ENCODE assay signal across 8 cellular contexts in the genomic region with DNA sequence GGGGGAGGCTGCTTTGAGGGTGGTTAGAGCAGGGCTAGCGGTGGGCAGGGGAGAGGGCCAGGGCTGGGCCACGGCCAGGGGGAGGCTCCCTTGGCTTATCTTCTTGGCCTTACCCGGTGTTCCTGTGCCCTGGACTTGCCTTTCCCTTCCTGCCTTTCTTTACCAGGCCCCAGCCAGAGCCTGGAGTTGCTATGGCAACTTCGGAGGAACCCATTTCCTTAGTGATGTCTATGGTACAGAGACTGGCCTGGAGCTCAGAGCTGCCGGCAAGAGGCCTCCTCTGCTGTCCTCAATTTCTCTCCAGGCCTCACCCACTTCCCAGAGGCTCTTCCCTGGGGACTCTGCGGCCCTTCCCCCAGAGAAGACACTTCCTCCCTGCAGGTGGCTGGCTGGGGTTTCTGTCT. TPM values are rescaled to one million over a fixed set of nuclear protein-coding genes. Genes with fewer than 3 reads are reported as not detected.
A peak's percentile ranks its signal among the peaks of the same experiment; 100 is the strongest.
DNase-seq lines count a peak whose midpoint lies in the region; ATAC-seq and TF ChIP-seq lines count a peak whose summit lies in the region.

No MANE protein-coding gene starts in this region.

- peaks cover 11 to 59% (median 42%) of the 10 kb centered on the region in 10 experiments; a peak in 18 of 20 replicates for H3K4me1 ChIP-seq in BLaER1 treated with 17β-estradiol and CSF1 and Interleukin-3, amounts not matched to agents 10 nM and 100 nM
- no peaks in the 10 kb centered on the region for H3K4me1 ChIP-seq in prostate gland (replicated peaks)

- no peak overlapping the region for H3K4me3 ChIP-seq in BLaER1 treated with 17β-estradiol and CSF1 and Interleukin-3, amounts not matched to agents 10 nM and 100 nM
- H3K4me3 ChIP-seq in prostate gland: no peak overlapping the region

- CTCF ChIA-PET in activated CD4-positive, alpha-beta memory T cell treated with anti-CD3 and anti-CD28 coated beads, Interleukin-2, amount 10 ng/mL, durations not matched to agents 7 days and 5 days (lab: Charles Lee): no interaction called here

- POLR2A ChIA-PET in activated CD4-positive, alpha-beta memory T cell treated with anti-CD3 and anti-CD28 coated beads, Interleukin-2, amount 10 ng/mL, durations not matched to agents 7 days and 5 days (lab: Charles Lee): no interaction called here

- H3K9me3 ChIP-seq in BLaER1 treated with 17β-estradiol and CSF1 and Interleukin-3, amounts not matched to agents 10 nM and 100 nM (replicated peaks in 1 of 11): no peaks in the 10 kb centered on the region
- H3K9me3 ChIP-seq in prostate gland: no peaks in the 10 kb centered on the region

- DNase-seq in NCI-H2171 (lab: John Stamatoyannopoulos, UW) (peak; percentile 27), dedifferentiated amniotic fluid mesenchymal stem cell (ENCODE audit: extremely low spot score) (peak; percentile 54), myocyte (ENCODE audit: low read depth) (peak; percentile 57), prostate gland (ENCODE audit: low spot score) (no peak), T-helper 2 cell (no peak)
- no peak for DNase-seq in activated CD4-positive, alpha-beta memory T cell treated with anti-CD3 and anti-CD28 coated beads, Interleukin-2, amount 10 ng/mL, durations not matched to agents 7 days and 5 days

- no peak for TF ChIP-seq POLR2A in prostate gland (IDR thresholded peaks at IDR 0.05)

- H4K20me1 ChIP-seq in BLaER1 treated with 17β-estradiol and CSF1 and Interleukin-3, amounts not matched to agents 10 nM and 100 nM: peaks cover 0 to 33% (median 18%) of the 10 kb centered on the region in 11 experiments; a peak in 16 of 22 replicates

- TF ChIP-seq CTCF in prostate gland (IDR thresholded peaks at IDR 0.05): no peak

- no peaks in the 10 kb centered on the region for H3K9me3 Mint-ChIP-seq in activated CD4-positive, alpha-beta memory T cell treated with anti-CD3 and anti-CD28 coated beads, Interleukin-2, amount 10 ng/mL, durations not matched to agents 7 days and 5 days

- peaks cover 39 to 63% (median 47%) of the 10 kb centered on the region in 11 experiments for H3K27me3 ChIP-seq in BLaER1 treated with 17β-estradiol and CSF1 and Interleukin-3, amounts not matched to agents 10 nM and 100 nM
- H3K27me3 ChIP-seq in prostate gland (replicated peaks; ENCODE audit: insufficient read depth): no peaks in the 10 kb centered on the region

- no peak overlapping the region for H3K27ac Mint-ChIP-seq in activated CD4-positive, alpha-beta memory T cell treated with anti-CD3 and anti-CD28 coated beads, Interleukin-2, amount 10 ng/mL, durations not matched to agents 7 days and 5 days

- no peak overlapping the region for H3K27ac ChIP-seq in BLaER1 treated with 17β-estradiol and CSF1 and Interleukin-3, amounts not matched to agents 10 nM and 100 nM
- H3K27ac ChIP-seq in prostate gland: peak overlapping the region in 1 of 2 donors; percentile 57

- no peaks in the 10 kb centered on the region for H3K36me3 ChIP-seq in BLaER1 treated with 17β-estradiol and CSF1 and Interleukin-3, amounts not matched to agents 10 nM and 100 nM
- no peaks in the 10 kb centered on the region for H3K36me3 ChIP-seq in prostate gland

- H3K4me1 Mint-ChIP-seq in activated CD4-positive, alpha-beta memory T cell treated with anti-CD3 and anti-CD28 coated beads, Interleukin-2, amount 10 ng/mL, durations not matched to agents 7 days and 5 days: peaks cover 8% of the 10 kb centered on the region

- H3K36me3 Mint-ChIP-seq in activated CD4-positive, alpha-beta memory T cell treated with anti-CD3 and anti-CD28 coated beads, Interleukin-2, amount 10 ng/mL, durations not matched to agents 7 days and 5 days (ENCODE audit: low read depth): no peaks in the 10 kb centered on the region

- 36% methylated on average over 6 of the region's 6 CpGs for WGBS in prostate gland

- H3K9ac ChIP-seq in BLaER1 treated with 17β-estradiol and CSF1 and Interleukin-3, amounts not matched to agents 10 nM and 100 nM: peak overlapping the region in 3 of 11 experiments; percentile 10 to 18 (median 10); a peak in 1 of 22 replicates

- peak overlapping the region in 9 of 11 experiments; percentile 39 to 80 (median 73); a peak in 17 of 22 replicates for H3K4me2 ChIP-seq in BLaER1 treated with 17β-estradiol and CSF1 and Interleukin-3, amounts not matched to agents 10 nM and 100 nM

- ATAC-seq in HG03460 (IDR thresholded peaks at IDR 0.05; ENCODE audit: unreplicated experiment): no peak

- intact Hi-C loops in prostate gland (cut with DNase I): no loop called here

- H3K4me3 Mint-ChIP-seq in activated CD4-positive, alpha-beta memory T cell treated with anti-CD3 and anti-CD28 coated beads, Interleukin-2, amount 10 ng/mL, durations not matched to agents 7 days and 5 days: no peak overlapping the region

- peaks cover 47% of the 10 kb centered on the region for H3K27me3 Mint-ChIP-seq in activated CD4-positive, alpha-beta memory T cell treated with anti-CD3 and anti-CD28 coated beads, Interleukin-2, amount 10 ng/mL, durations not matched to agents 7 days and 5 days

RNA-seq across cellular contexts. Expression of a gene that starts 11.5 kb away (rescaled TPM):
- total RNA-seq in myocyte (78.0 and 79.8 TPM in 2 replicates), prostate gland (10 to 100 TPM; 30.7 to 53.4 TPM)
- 57.8 TPM for polyA plus RNA-seq in myocyte (2012)
- total RNA-seq in activated CD4-positive, alpha-beta memory T cell treated with anti-CD3 and anti-CD28 coated beads, Interleukin-2, amount 10 ng/mL, durations not matched to agents 7 days and 5 days: 1 to 10 TPM in 1 of 2 experiments, under 1 TPM in 1; 0.20 to 1.1 TPM

RNA-seq across cellular contexts. Expression of a gene that starts 27.9 kb away (rescaled TPM):
- 10,265 and 13,585 TPM in 2 replicates for total RNA-seq in myocyte
- polyA plus RNA-seq in myocyte (2012): 3,580 TPM
- 1,000 to 10,000 TPM; 1,584 to 1,742 TPM for total RNA-seq in prostate gland
- total RNA-seq in activated CD4-positive, alpha-beta memory T cell treated with anti-CD3 and anti-CD28 coated beads, Interleukin-2, amount 10 ng/mL, durations not matched to agents 7 days and 5 days: not detected

RNA-seq across cellular contexts. Expression of a gene that starts 52.6 kb away (rescaled TPM):
- total RNA-seq in myocyte (43.1 and 57.0 TPM in 2 replicates), prostate gland (10 to 100 TPM; 41.2 to 53.8 TPM)
- 67.7 TPM for polyA plus RNA-seq in myocyte (2012)
- 10 to 100 TPM; 41.0 to 42.3 TPM for total RNA-seq in activated CD4-positive, alpha-beta memory T cell treated with anti-CD3 and anti-CD28 coated beads, Interleukin-2, amount 10 ng/mL, durations not matched to agents 7 days and 5 days

RNA-seq across cellular contexts. Expression of a gene that starts 58.4 kb away (rescaled TPM):
- 61.4 and 65.3 TPM in 2 replicates for total RNA-seq in myocyte
- 74.2 TPM for polyA plus RNA-seq in myocyte (2012)
- total RNA-seq in prostate gland: 10 to 100 TPM; 54.1 to 82.4 TPM
- total RNA-seq in activated CD4-positive, alpha-beta memory T cell treated with anti-CD3 and anti-CD28 coated beads, Interleukin-2, amount 10 ng/mL, durations not matched to agents 7 days and 5 days: 10 to 100 TPM; 40.1 to 44.4 TPM

Comparison
In these comparisons a context has a peak if more than half of its experiments do, and no peak if none do; other contexts are left out.
1. DNase-seq: peak in NCI-H2171 (single experiment), dedifferentiated amniotic fluid mesenchymal stem cell (single experiment) and myocyte (single experiment); none in prostate gland (single experiment), T-helper 2 cell (0 of 5) and activated CD4-positive, alpha-beta memory T cell treated with anti-CD3 and anti-CD28 coated beads, Interleukin-2, amount 10 ng/mL, durations not matched to agents 7 days and 5 days (single experiment).
2. RNA of a gene that starts 11.5 kb away (total RNA-seq): 78.0 to 79.8 TPM in myocyte and 30.7 to 53.4 TPM in prostate gland; 0.20 to 1.1 TPM in activated CD4-positive, alpha-beta memory T cell treated with anti-CD3 and anti-CD28 coated beads, Interleukin-2, amount 10 ng/mL, durations not matched to agents 7 days and 5 days; every median in the first group is over 10 times any median in the second.
3. RNA of a gene that starts 27.9 kb away (total RNA-seq): 10,265 to 13,585 TPM in myocyte and 1,584 to 1,742 TPM in prostate gland; not detected in activated CD4-positive, alpha-beta memory T cell treated with anti-CD3 and anti-CD28 coated beads, Interleukin-2, amount 10 ng/mL, durations not matched to agents 7 days and 5 days; every median in the first group is over 1,000 times any median in the second.